In the genomic region with DNA sequence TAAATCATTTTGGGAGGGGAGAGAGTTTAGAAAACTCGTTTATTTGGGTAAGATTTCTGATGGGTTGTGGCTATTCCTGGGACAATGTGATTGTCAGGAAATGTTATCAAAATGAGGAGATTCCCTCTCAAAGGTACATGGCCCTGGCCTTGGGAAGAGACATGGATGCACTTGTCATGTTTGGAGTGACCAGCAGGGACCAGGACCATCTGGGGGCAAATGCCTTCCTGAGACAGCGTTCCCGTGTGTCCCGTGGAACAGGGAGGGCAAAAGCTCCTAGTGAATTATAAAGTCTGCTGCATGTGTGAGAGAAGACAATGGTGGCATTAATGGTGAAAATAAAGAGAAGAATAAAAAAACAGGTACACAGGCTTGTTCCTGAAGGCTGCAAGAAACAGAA, we compare ENCODE assay signal across 23 cellular contexts.
"Had no signal": no experiment of that assay in that cellular context is flagged by ENCODE, and none has a peak within 500 bp of the region (broad histone marks: within the 10 kb centered on the region; RNA-seq: fewer than 3 reads in every experiment).

No MANE protein-coding gene starts in this region.

- DNase-seq: activated CD4-positive, alpha-beta T cell treated with anti-CD3 and anti-CD28 coated beads, Interleukin-2, amount 50 U/mL, for 1 hour; activated CD4-positive, CD25-positive, alpha-beta regulatory T cell treated with anti-CD3 and anti-CD28 coated beads, Interleukin-2, amount 50 U/mL, for 72 hours; activated CD8-positive, alpha-beta memory T cell treated with anti-CD3 and anti-CD28 coated beads, Interleukin-2, amount 50 U/mL, for 4 hours; activated effector memory CD4-positive, alpha-beta T cell treated with Interleukin-2 at 50 U/mL for 16 hours; activated T-cell treated with anti-CD3 and anti-CD28 coated beads, Interleukin-2, amount 50 U/mL, for 48 hours; effector memory CD8-positive, alpha-beta T cell; foreskin fibroblast; hippocampal formation; left cardiac atrium; mesenchymal stem cell; naive thymus-derived CD4-positive, alpha-beta T cell; pancreas; stimulated activated CD4-positive, alpha-beta T cell treated with anti-CD3 and anti-CD28 coated beads, Interleukin-4, amount 100 ng/mL, for 4 hours; T1000; upper lobe of right lung had no signal

- H3K36me3 Mint-ChIP-seq: activated naive CD4-positive, alpha-beta T cell treated with anti-CD3 and anti-CD28 coated beads, Interleukin-2, amount 50 U/mL, for 24 hours; naive thymus-derived CD4-positive, alpha-beta T cell; stimulated activated memory B cell treated with anti-CD40 and anti-IgM and Interleukin-4, amounts not matched to agents 10 μg/mL and 1 μg/mL and 100 μg/mL, for 72 hours had no signal

- H3K27me3 ChIP-seq: ascending aorta had no signal

- H3K27me3 Mint-ChIP-seq: stimulated activated memory B cell treated with anti-CD40 and anti-IgM and Interleukin-4, amounts not matched to agents 10 μg/mL and 1 μg/mL and 100 μg/mL, for 72 hours had no signal

- H3K4me1 ChIP-seq: ascending aorta, pancreas, upper lobe of right lung had no signal

- H3K27ac Mint-ChIP-seq: activated naive CD4-positive, alpha-beta T cell treated with anti-CD3 and anti-CD28 coated beads, Interleukin-2, amount 50 U/mL, for 24 hours; effector memory CD8-positive, alpha-beta T cell; naive thymus-derived CD4-positive, alpha-beta T cell; stimulated activated memory B cell treated with anti-CD40 and anti-IgM and Interleukin-4, amounts not matched to agents 10 μg/mL and 1 μg/mL and 100 μg/mL, for 72 hours had no signal

- H3K4me1 Mint-ChIP-seq: stimulated activated memory B cell treated with anti-CD40 and anti-IgM and Interleukin-4, amounts not matched to agents 10 μg/mL and 1 μg/mL and 100 μg/mL, for 72 hours had no signal

- H3K4me3 ChIP-seq: ascending aorta, pancreas, thoracic aorta, upper lobe of right lung had no signal

- H3K4me3 Mint-ChIP-seq: activated naive CD4-positive, alpha-beta T cell treated with anti-CD3 and anti-CD28 coated beads, Interleukin-2, amount 50 U/mL, for 24 hours; effector memory CD8-positive, alpha-beta T cell; naive thymus-derived CD4-positive, alpha-beta T cell; stimulated activated memory B cell treated with anti-CD40 and anti-IgM and Interleukin-4, amounts not matched to agents 10 μg/mL and 1 μg/mL and 100 μg/mL, for 72 hours had no signal

- ATAC-seq: effector memory CD8-positive, alpha-beta T cell; left cardiac atrium; naive thymus-derived CD4-positive, alpha-beta T cell; pancreas; sciatic nerve; stimulated activated memory B cell treated with anti-CD40 and anti-IgM and Interleukin-4, amounts not matched to agents 10 μg/mL and 1 μg/mL and 100 μg/mL, for 72 hours; upper lobe of right lung had no signal

- FAIRE-seq: islet of Langerhans, pancreas had no signal

- H3K9me3 Mint-ChIP-seq: activated naive CD4-positive, alpha-beta T cell treated with anti-CD3 and anti-CD28 coated beads, Interleukin-2, amount 50 U/mL, for 24 hours; effector memory CD8-positive, alpha-beta T cell; stimulated activated memory B cell treated with anti-CD40 and anti-IgM and Interleukin-4, amounts not matched to agents 10 μg/mL and 1 μg/mL and 100 μg/mL, for 72 hours had no signal

- H3K27ac ChIP-seq: ascending aorta, epithelial cell of prostate, neutrophil, pancreas, thoracic aorta, upper lobe of right lung had no signal

- H3K9me3 ChIP-seq: ascending aorta, neutrophil, pancreas, thoracic aorta, upper lobe of right lung had no signal

- H3K36me3 ChIP-seq: ascending aorta, neutrophil, pancreas, thoracic aorta, upper lobe of right lung had no signal
